ENCODE assay signal across 30 cellular contexts in the genomic region with DNA sequence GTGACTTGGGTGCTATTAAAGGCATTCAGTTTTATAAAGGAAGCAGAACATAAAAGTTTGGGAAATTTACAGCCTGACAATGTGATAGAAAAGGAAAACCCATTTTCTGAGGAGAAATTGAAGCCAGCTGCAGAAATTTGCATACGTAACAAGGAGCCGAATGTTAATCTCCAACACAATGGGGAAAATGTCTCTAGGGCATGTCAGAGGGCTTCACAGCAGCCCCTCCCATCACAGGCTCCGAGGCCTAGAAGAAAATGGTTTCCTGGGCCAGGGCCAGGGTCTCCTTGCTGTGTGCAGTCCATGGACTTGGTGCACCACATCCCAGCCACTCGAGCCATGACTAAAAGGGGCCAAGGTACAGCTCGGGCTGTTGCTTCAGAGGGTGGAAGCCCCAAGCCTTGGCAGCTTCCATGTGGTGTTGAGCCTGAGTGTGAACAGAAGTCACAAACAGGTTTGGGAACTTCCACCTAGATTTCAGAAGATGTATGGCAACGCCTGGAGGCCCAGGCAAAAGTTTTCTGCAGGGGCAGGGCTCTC. TPM values are rescaled to one million over a fixed set of nuclear protein-coding genes. Genes with fewer than 3 reads are reported as not detected.
"Had no signal": no experiment of that assay in that cellular context is flagged by ENCODE, and none has a peak within 500 bp of the region (broad histone marks: within the 10 kb centered on the region; RNA-seq: fewer than 3 reads in every experiment).

No MANE protein-coding gene starts in this region.

- H3K9me3 ChIP-seq: body of pancreas, colonic mucosa, esophagus squamous epithelium, gastroesophageal sphincter, heart right ventricle had no signal

- H3K27ac Mint-ChIP-seq: activated CD4-positive, alpha-beta memory T cell treated with anti-CD3 and anti-CD28 coated beads, Interleukin-2, amount 10 ng/mL, durations not matched to agents 7 days and 5 days; activated CD4-positive, alpha-beta T cell treated with anti-CD3 and anti-CD28 coated beads, Interleukin-2, amount 10 ng/mL, durations not matched to agents 7 days and 5 days; activated naive CD4-positive, alpha-beta T cell treated with anti-CD3 and anti-CD28 coated beads, Interleukin-2, amount 10 ng/mL, durations not matched to agents 7 days and 5 days; activated naive CD4-positive, alpha-beta T cell treated with anti-CD3 and anti-CD28 coated beads, Interleukin-2, amount 50 U/mL, for 72 hours; activated naive CD8-positive, alpha-beta T cell treated with anti-CD3 and anti-CD28 coated beads, Interleukin-2, amount 10 ng/mL, durations not matched to agents 7 days and 5 days; activated T-cell treated with anti-CD3 and anti-CD28 coated beads, Interleukin-2, amount 50 U/mL, for 24 hours; activated T-cell treated with anti-CD3 and anti-CD28 coated beads, Interleukin-2, amount 50 U/mL, for 72 hours had no signal

- H3K9me3 Mint-ChIP-seq: activated CD4-positive, alpha-beta memory T cell treated with anti-CD3 and anti-CD28 coated beads, Interleukin-2, amount 10 ng/mL, durations not matched to agents 7 days and 5 days; activated CD4-positive, alpha-beta T cell treated with anti-CD3 and anti-CD28 coated beads, Interleukin-2, amount 10 ng/mL, durations not matched to agents 7 days and 5 days; activated naive CD4-positive, alpha-beta T cell treated with anti-CD3 and anti-CD28 coated beads, Interleukin-2, amount 10 ng/mL, durations not matched to agents 7 days and 5 days; activated naive CD8-positive, alpha-beta T cell treated with anti-CD3 and anti-CD28 coated beads, Interleukin-2, amount 10 ng/mL, durations not matched to agents 7 days and 5 days; activated T-cell treated with anti-CD3 and anti-CD28 coated beads, Interleukin-2, amount 50 U/mL, for 24 hours had no signal

- H3K27ac ChIP-seq: body of pancreas, colonic mucosa, epithelial cell of prostate, esophagus squamous epithelium, gastroesophageal sphincter, heart right ventricle had no signal

- H3K4me3 ChIP-seq: body of pancreas, colonic mucosa, esophagus squamous epithelium, gastroesophageal sphincter, heart right ventricle had no signal

- H3K4me1 ChIP-seq: body of pancreas, colonic mucosa, esophagus squamous epithelium, gastroesophageal sphincter, heart right ventricle had no signal

- ATAC-seq: activated naive CD4-positive, alpha-beta T cell treated with anti-CD3 and anti-CD28 coated beads, Interleukin-2, amount 50 U/mL, for 72 hours; activated T-cell treated with anti-CD3 and anti-CD28 coated beads, Interleukin-2, amount 50 U/mL, for 72 hours; body of pancreas; gastroesophageal sphincter; heart right ventricle had no signal

- H3K4me1 Mint-ChIP-seq: activated CD4-positive, alpha-beta memory T cell treated with anti-CD3 and anti-CD28 coated beads, Interleukin-2, amount 10 ng/mL, durations not matched to agents 7 days and 5 days; activated CD4-positive, alpha-beta T cell treated with anti-CD3 and anti-CD28 coated beads, Interleukin-2, amount 10 ng/mL, durations not matched to agents 7 days and 5 days; activated naive CD4-positive, alpha-beta T cell treated with anti-CD3 and anti-CD28 coated beads, Interleukin-2, amount 10 ng/mL, durations not matched to agents 7 days and 5 days; activated naive CD8-positive, alpha-beta T cell treated with anti-CD3 and anti-CD28 coated beads, Interleukin-2, amount 10 ng/mL, durations not matched to agents 7 days and 5 days had no signal

- H3K27me3 ChIP-seq: body of pancreas, colonic mucosa, heart right ventricle had no signal

- H3K27me3 Mint-ChIP-seq: activated CD4-positive, alpha-beta T cell treated with anti-CD3 and anti-CD28 coated beads, Interleukin-2, amount 10 ng/mL, durations not matched to agents 7 days and 5 days; activated naive CD4-positive, alpha-beta T cell treated with anti-CD3 and anti-CD28 coated beads, Interleukin-2, amount 10 ng/mL, durations not matched to agents 7 days and 5 days had no signal

- H3K4me3 Mint-ChIP-seq: activated CD4-positive, alpha-beta memory T cell treated with anti-CD3 and anti-CD28 coated beads, Interleukin-2, amount 10 ng/mL, durations not matched to agents 7 days and 5 days; activated CD4-positive, alpha-beta T cell treated with anti-CD3 and anti-CD28 coated beads, Interleukin-2, amount 10 ng/mL, durations not matched to agents 7 days and 5 days; activated naive CD4-positive, alpha-beta T cell treated with anti-CD3 and anti-CD28 coated beads, Interleukin-2, amount 10 ng/mL, durations not matched to agents 7 days and 5 days; activated naive CD8-positive, alpha-beta T cell treated with anti-CD3 and anti-CD28 coated beads, Interleukin-2, amount 10 ng/mL, durations not matched to agents 7 days and 5 days; activated T-cell treated with anti-CD3 and anti-CD28 coated beads, Interleukin-2, amount 50 U/mL, for 24 hours; activated T-cell treated with anti-CD3 and anti-CD28 coated beads, Interleukin-2, amount 50 U/mL, for 72 hours had no signal

- DNase-seq: activated CD4-positive, alpha-beta memory T cell treated with anti-CD3 and anti-CD28 coated beads, Interleukin-2, amount 10 ng/mL, durations not matched to agents 7 days and 5 days; activated CD4-positive, alpha-beta T cell treated with anti-CD3 and anti-CD28 coated beads for 1 hour; activated CD4-positive, alpha-beta T cell treated with anti-CD3 and anti-CD28 coated beads for 4 hours; activated CD4-positive, alpha-beta T cell treated with anti-CD3 and anti-CD28 coated beads, Interleukin-2, amount 10 ng/mL, durations not matched to agents 7 days and 5 days; activated CD4-positive, alpha-beta T cell treated with anti-CD3 and anti-CD28 coated beads, Interleukin-2, amount 50 U/mL, for 4 hours; activated CD4-positive, CD25-positive, alpha-beta regulatory T cell; activated CD8-positive, alpha-beta memory T cell treated with anti-CD3 and anti-CD28 coated beads, Interleukin-2, amount 50 U/mL, for 48 hours; activated gamma-delta T cell; activated naive CD4-positive, alpha-beta T cell; activated naive CD4-positive, alpha-beta T cell treated with anti-CD3 and anti-CD28 coated beads, Interleukin-2, amount 10 ng/mL, durations not matched to agents 7 days and 5 days; activated naive CD8-positive, alpha-beta T cell treated with anti-CD3 and anti-CD28 coated beads, Interleukin-2, amount 10 ng/mL, durations not matched to agents 7 days and 5 days; activated T-cell treated with anti-CD3 and anti-CD28 coated beads for 4 hours; activated T-cell treated with anti-CD3 and anti-CD28 coated beads, Interleukin-2, amount 50 U/mL, for 24 hours; activated T-cell treated with anti-CD3 and anti-CD28 coated beads, Interleukin-2, amount 50 U/mL, for 72 hours; amniotic stem cell; anterior cingulate cortex; body of pancreas; caudate nucleus; cerebellar nuclear complex; colonic mucosa; effector CD8-positive, alpha-beta T cell; esophagus squamous epithelium; foreskin melanocyte; heart right ventricle; T-helper 2 cell had no signal

- H3K36me3 Mint-ChIP-seq: activated naive CD4-positive, alpha-beta T cell treated with anti-CD3 and anti-CD28 coated beads, Interleukin-2, amount 10 ng/mL, durations not matched to agents 7 days and 5 days; activated naive CD4-positive, alpha-beta T cell treated with anti-CD3 and anti-CD28 coated beads, Interleukin-2, amount 50 U/mL, for 72 hours; activated naive CD8-positive, alpha-beta T cell treated with anti-CD3 and anti-CD28 coated beads, Interleukin-2, amount 10 ng/mL, durations not matched to agents 7 days and 5 days had no signal

- H3K36me3 ChIP-seq: colonic mucosa, esophagus squamous epithelium, gastroesophageal sphincter, heart right ventricle had no signal

- FAIRE-seq: endometrium, endothelial cell of umbilical vein had no signal

RNA-seq across cellular contexts. Expression of gene TOM1L1, which starts 23.9 kb away (rescaled TPM):
- total RNA-seq: activated naive CD8-positive, alpha-beta T cell treated with anti-CD3 and anti-CD28 coated beads, Interleukin-2, amount 10 ng/mL, durations not matched to agents 7 days and 5 days had no signal
